Comparison of ENCODE assay signal across 15 cellular contexts in the genomic region with DNA sequence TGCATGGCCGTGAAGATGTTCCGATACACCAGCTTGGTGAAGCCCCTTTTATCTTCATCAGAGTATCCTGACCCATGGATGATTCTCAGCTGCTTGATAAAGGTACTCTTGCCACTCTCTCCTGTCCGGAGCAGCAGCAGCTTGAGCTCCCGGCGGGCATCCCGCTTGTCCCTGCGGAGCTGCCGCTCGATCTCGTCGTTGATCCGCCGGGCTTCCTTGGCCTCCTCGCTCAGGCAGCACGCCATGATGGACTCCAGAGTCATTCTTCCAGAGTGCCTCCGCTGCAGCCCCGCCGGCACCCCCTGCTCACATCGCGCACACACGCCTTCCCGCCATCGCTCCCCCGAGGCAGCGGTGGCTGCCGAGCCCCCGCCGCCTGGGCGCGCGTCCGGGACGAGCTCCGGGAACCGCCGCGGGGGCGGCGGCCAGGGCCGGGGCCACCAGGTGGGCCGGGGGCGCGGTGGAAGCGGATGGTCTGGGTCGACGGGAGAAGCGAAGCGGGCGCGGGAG. TPM values are rescaled to one million over a fixed set of nuclear protein-coding genes. Genes with fewer than 3 reads are reported as not detected.
DNase-seq lines count a peak whose midpoint lies in the region; ATAC-seq, FAIRE-seq and TF ChIP-seq lines count a peak whose summit lies in the region.
"Not testable (repeated sequence)": the region's sequence is repeated elsewhere in the genome, so short reads cannot be mapped to it uniquely, and the experiment has no call there.
"Had no signal": no experiment of that assay in that cellular context is flagged by ENCODE, and none has a peak within 500 bp of the region (broad histone marks: within the 10 kb centered on the region; RNA-seq: fewer than 3 reads in every experiment).

No MANE protein-coding gene starts in this region.

- DNase-seq in CD4-positive, alpha-beta T cell; T-helper 2 cell treated with Interferon-gamma antibody and Interleukin-4, amounts not matched to agents 5 μg/mL and 100 μg/mL, for 36 hours (ENCODE audit: low spot score); activated T-helper 2 cell treated with anti-CD3 and anti-CD28 coated beads, Interferon-gamma antibody, Interleukin-2, Interleukin-4, amounts not matched to agents 10 μg/mL and 5 μg/mL and 100 μg/mL, durations not matched to agents 14 hours and 24 hours and 36 hours (ENCODE audit: low spot score); stimulated activated naive CD8-positive, alpha-beta T cell treated with anti-CD3 and anti-CD28 coated beads, Interleukin-15, amount 100 ng/mL, for 72 hours: not testable (repeated sequence)
- DNase-seq in NCI-H1417 (lab: John Stamatoyannopoulos, UW) (peak in 2 of 3 experiments; percentile 17 to 32), H1 (ENCODE audit: low read depth in 1 of 2, low spot score in 2 of 2) (peak in 1 of 2 experiments; percentile 61), nephron progenitor cell (peak; percentile 54)

- not testable (repeated sequence) for H3K9me3 ChIP-seq in CD4-positive, alpha-beta T cell (ENCODE audit: control insufficient read depth, low read length); H1 (ENCODE audit: insufficient read depth in 2 of 2, low read depth in 1 of 2, low read length in 1 of 2); iPS-18a (ENCODE audit: control insufficient read depth, low read depth, low read length)

- not testable (repeated sequence) for H4K5ac ChIP-seq in H1 (ENCODE audit: insufficient read length, low read depth, low read length)

- H3K4me2 ChIP-seq in H1 (ENCODE audit: insufficient read depth in 1 of 2, low read depth in 2 of 2, low read length in 2 of 2) = peak overlapping the region; percentile 33 to 69

- intact Hi-C loops in CD4-positive, alpha-beta T cell (cut with DNase I, micrococcal nuclease); activated T-helper 2 cell treated with anti-CD3 and anti-CD28 coated beads, Interferon-gamma antibody, Interleukin-2, Interleukin-4, amounts not matched to agents 10 μg/mL and 5 μg/mL and 100 μg/mL, durations not matched to agents 14 hours and 24 hours and 36 hours (cut with micrococcal nuclease): not testable (repeated sequence)

- not testable (repeated sequence) for H3K4me1 Mint-ChIP-seq in CD4-positive, alpha-beta T cell (ENCODE audit: low read depth); T-helper 2 cell treated with Interferon-gamma antibody and Interleukin-4, amounts not matched to agents 5 μg/mL and 100 μg/mL, for 36 hours (ENCODE audit: low read depth); nephron progenitor cell; stimulated activated naive CD8-positive, alpha-beta T cell treated with anti-CD3 and anti-CD28 coated beads, Interleukin-15, amount 100 ng/mL, for 72 hours
- peaks cover 10% of the 10 kb centered on the region for H3K4me1 Mint-ChIP-seq in activated T-helper 2 cell treated with anti-CD3 and anti-CD28 coated beads, Interferon-gamma antibody, Interleukin-2, Interleukin-4, amounts not matched to agents 10 μg/mL and 5 μg/mL and 100 μg/mL, durations not matched to agents 14 hours and 24 hours and 36 hours (ENCODE audit: low read depth)

- H3K18ac ChIP-seq in H1 (ENCODE audit: extremely low read depth, low read length) = peak overlapping the region; percentile 13; the same call in 1 of the 2 replicates

- H3K27me3 Mint-ChIP-seq in CD4-positive, alpha-beta T cell = peaks cover 67% of the 10 kb centered on the region
- H3K27me3 Mint-ChIP-seq in T-helper 2 cell treated with Interferon-gamma antibody and Interleukin-4, amounts not matched to agents 5 μg/mL and 100 μg/mL, for 36 hours (ENCODE audit: low read depth) = peaks cover 70% of the 10 kb centered on the region
- H3K27me3 Mint-ChIP-seq in activated T-helper 2 cell treated with anti-CD3 and anti-CD28 coated beads, Interferon-gamma antibody, Interleukin-2, Interleukin-4, amounts not matched to agents 10 μg/mL and 5 μg/mL and 100 μg/mL, durations not matched to agents 14 hours and 24 hours and 36 hours (ENCODE audit: low read depth) = peaks cover 71% of the 10 kb centered on the region
- H3K27me3 Mint-ChIP-seq in nephron progenitor cell (ENCODE audit: low read depth, poor library complexity) = peaks cover 75% of the 10 kb centered on the region
- peaks cover 70% of the 10 kb centered on the region for H3K27me3 Mint-ChIP-seq in stimulated activated naive CD8-positive, alpha-beta T cell treated with anti-CD3 and anti-CD28 coated beads, Interleukin-15, amount 100 ng/mL, for 72 hours

- not testable (repeated sequence) for H3K36me3 ChIP-seq in H1 (ENCODE audit: control insufficient read depth in 2 of 4, insufficient read depth in 4 of 4, low read length in 3 of 4); iPS-18a (ENCODE audit: control insufficient read depth, low read depth, low read length)

- peak overlapping the region in 2 of 4 experiments; percentile 22 to 34; a peak in 3 of 7 replicates for H3K9ac ChIP-seq in H1 (replicated peaks in 1 of 4; ENCODE audit: extremely low read depth in 1 of 4, low read depth in 3 of 4, low read length in 3 of 4)
- H3K9ac ChIP-seq in iPS-18a (ENCODE audit: low read length) = not testable (repeated sequence)

- H2AK5ac ChIP-seq in H1 (ENCODE audit: low read depth, low read length) = not testable (repeated sequence)

- H2AFZ ChIP-seq in H1 (ENCODE audit: low read length) = peak overlapping the region; percentile 76; the same call in 1 of the 2 replicates

- not testable (repeated sequence) for H3K27ac Mint-ChIP-seq in CD4-positive, alpha-beta T cell; T-helper 2 cell treated with Interferon-gamma antibody and Interleukin-4, amounts not matched to agents 5 μg/mL and 100 μg/mL, for 36 hours; activated T-helper 2 cell treated with anti-CD3 and anti-CD28 coated beads, Interferon-gamma antibody, Interleukin-2, Interleukin-4, amounts not matched to agents 10 μg/mL and 5 μg/mL and 100 μg/mL, durations not matched to agents 14 hours and 24 hours and 36 hours; nephron progenitor cell; stimulated activated naive CD8-positive, alpha-beta T cell treated with anti-CD3 and anti-CD28 coated beads, Interleukin-15, amount 100 ng/mL, for 72 hours

- TF ChIP-seq EP300 in H1 (IDR thresholded peaks at IDR 0.05; ENCODE audit: borderline replicate concordance in 1 of 2, low read depth in 2 of 2, low read length in 2 of 2) = not testable (repeated sequence)

- H3K23me2 ChIP-seq in H1 (ENCODE audit: low read depth, low read length) = not testable (repeated sequence)

- not testable (repeated sequence) for H3K23ac ChIP-seq in H1 (ENCODE audit: insufficient read length)

- not testable (repeated sequence) for FAIRE-seq in H1 (lab: Jason Lieb, UNC)

- CTCF ChIA-PET in CD4-positive, alpha-beta T cell (lab: Charles Lee) = not testable (repeated sequence)
- CTCF ChIA-PET in H1 (lab: Charles Lee; ENCODE audit: partially characterized antibody) = interaction anchor here (0.8 to 3.3 kb wide), 3 partner anchors 11 to 272 kb away, joined by 3 to 13 read pairs (median 4); partner anchors contain the start of gene MZT2A

- H3K79me2 ChIP-seq in H1 (ENCODE audit: control insufficient read depth in 1 of 2, insufficient read depth in 2 of 2, low read length in 2 of 2) = not testable (repeated sequence)

- H3K56ac ChIP-seq in H1 (replicated peaks; ENCODE audit: insufficient read length, low read depth, low read length) = not testable (repeated sequence)

- peaks cover 38% of the 10 kb centered on the region for H3K27me3 ChIP-seq in CD4-positive, alpha-beta T cell (ENCODE audit: control insufficient read depth, insufficient read depth, low read length)
- H3K27me3 ChIP-seq in H1 (replicated peaks in 1 of 4; ENCODE audit: control insufficient read depth in 3 of 4, extremely low read depth in 1 of 4, insufficient read depth in 3 of 4, low read length in 3 of 4) (peaks cover 5 to 31% (median 17%) of the 10 kb centered on the region in 4 experiments), iPS-18a (ENCODE audit: control insufficient read depth, insufficient read depth, low read length) (peaks cover 35% of the 10 kb centered on the region)

- WGBS in H1 (ENCODE audit: extremely low coverage in 1 of 2, insufficient coverage in 1 of 2, insufficient read length in 1 of 2, insufficient replicate concordance in 2 of 2, low coverage in 1 of 2, low lambda C conversion rate in 2 of 2, missing lambda C conversion rate in 1 of 2), 2 experiments = 12% methylated on average over 35 of the region's 50 CpGs; no CpG with 5 or more reads in 1 of the 2 experiments

- H3K4me3 Mint-ChIP-seq in CD4-positive, alpha-beta T cell = not testable (repeated sequence)
- H3K4me3 Mint-ChIP-seq in T-helper 2 cell treated with Interferon-gamma antibody and Interleukin-4, amounts not matched to agents 5 μg/mL and 100 μg/mL, for 36 hours = peak overlapping the region; percentile 52
- peak overlapping the region; percentile 39 for H3K4me3 Mint-ChIP-seq in activated T-helper 2 cell treated with anti-CD3 and anti-CD28 coated beads, Interferon-gamma antibody, Interleukin-2, Interleukin-4, amounts not matched to agents 10 μg/mL and 5 μg/mL and 100 μg/mL, durations not matched to agents 14 hours and 24 hours and 36 hours (ENCODE audit: low read depth)
- peak overlapping the region; percentile 75 for H3K4me3 Mint-ChIP-seq in nephron progenitor cell
- peak overlapping the region in 1 of 2 donors; percentile 38 for H3K4me3 Mint-ChIP-seq in stimulated activated naive CD8-positive, alpha-beta T cell treated with anti-CD3 and anti-CD28 coated beads, Interleukin-15, amount 100 ng/mL, for 72 hours

- H3K4me1 ChIP-seq in H1 (replicated peaks in 1 of 4; ENCODE audit: control insufficient read depth in 3 of 4, insufficient read depth in 4 of 4, low read length in 3 of 4) (peaks cover 0 to 12% (median 3%) of the 10 kb centered on the region in 4 experiments; a peak in 3 of 7 replicates), iPS-18a (ENCODE audit: control insufficient read depth, low read depth, low read length) (peaks cover 20% of the 10 kb centered on the region)

- TF ChIP-seq CTCF in CD4-positive, alpha-beta T cell (IDR thresholded peaks at IDR 0.05); H1 (IDR thresholded peaks at IDR 0.05; ENCODE audit: control extremely low read depth in 1 of 3, insufficient read depth in 1 of 3, low read depth in 1 of 3, low read length in 3 of 3); nephron progenitor cell (IDR thresholded peaks at IDR 0.05): not testable (repeated sequence)

- H4K20me1 ChIP-seq in H1 (replicated peaks in 1 of 2; ENCODE audit: control insufficient read depth in 1 of 2, insufficient read depth in 2 of 2, low read length in 2 of 2) = not testable (repeated sequence)

- POLR2A ChIA-PET in CD4-positive, alpha-beta T cell (lab: Charles Lee) = not testable (repeated sequence)
- POLR2A ChIA-PET in H1 (lab: Charles Lee; ENCODE audit: partially characterized antibody) = interaction anchor here (1.4 to 1.5 kb wide), 2 partner anchors 68 to 332 kb away, joined by 3 read pairs; no protein-coding TSS in a partner anchor

- not testable (repeated sequence) for H3K27ac ChIP-seq in CD4-positive, alpha-beta T cell (ENCODE audit: low read depth, low read length); H1 (ENCODE audit: low read depth, low read length); iPS-18a (ENCODE audit: low read length)

- not testable (repeated sequence) for H2BK12ac ChIP-seq in H1 (ENCODE audit: low read depth, low read length)

- not testable (repeated sequence) for H4K91ac ChIP-seq in H1 (replicated peaks; ENCODE audit: insufficient read length, low read length)

- H2BK120ac ChIP-seq in H1 (replicated peaks; ENCODE audit: low read depth, low read length) = not testable (repeated sequence)

- H3K4me3 ChIP-seq in H1 (ENCODE audit: extremely low read depth in 1 of 4, insufficient read depth in 2 of 4, low read depth in 3 of 4, low read length in 4 of 4) = peak overlapping the region; percentile 28 to 56 (median 39)
- H3K4me3 ChIP-seq in iPS-18a (ENCODE audit: low read length) = peak overlapping the region; percentile 38

- H2BK15ac ChIP-seq in H1 (ENCODE audit: low read length) = 0 out of 2 replicates have a peak overlapping the region, but pooled peaks have one; percentile 5

- TF ChIP-seq RAD21 in H1 (IDR thresholded peaks at IDR 0.05 in 1 of 2, conservative IDR thresholded peaks at IDR 0.05 in 1 of 2; ENCODE audit: low read depth in 2 of 2, low read length in 2 of 2) = not testable (repeated sequence)

- not testable (repeated sequence) for H2BK5ac ChIP-seq in H1 (ENCODE audit: low read depth, low read length)

- ATAC-seq in CD4-positive, alpha-beta T cell (ENCODE audit: poor library complexity) = peak; percentile 29
- ATAC-seq in stimulated activated naive CD8-positive, alpha-beta T cell treated with anti-CD3 and anti-CD28 coated beads, Interleukin-15, amount 100 ng/mL, for 72 hours = peak; percentile 46

- H3K14ac ChIP-seq in H1 (ENCODE audit: insufficient read length) = not testable (repeated sequence)

- H3K4ac ChIP-seq in H1 (replicated peaks; ENCODE audit: insufficient read length, low read depth, low read length) = not testable (repeated sequence)

- H2BK20ac ChIP-seq in H1 (ENCODE audit: low read length) = 0 out of 2 replicates have a peak overlapping the region, but pooled peaks have one; percentile 1

- not testable (repeated sequence) for TF ChIP-seq POLR2A in H1 (IDR thresholded peaks at IDR 0.05; ENCODE audit: control extremely low read depth in 1 of 2, low read depth in 2 of 2, low read length in 2 of 2)

- H3K9me3 Mint-ChIP-seq in CD4-positive, alpha-beta T cell; T-helper 2 cell treated with Interferon-gamma antibody and Interleukin-4, amounts not matched to agents 5 μg/mL and 100 μg/mL, for 36 hours; activated T-helper 2 cell treated with anti-CD3 and anti-CD28 coated beads, Interferon-gamma antibody, Interleukin-2, Interleukin-4, amounts not matched to agents 10 μg/mL and 5 μg/mL and 100 μg/mL, durations not matched to agents 14 hours and 24 hours and 36 hours; stimulated activated naive CD8-positive, alpha-beta T cell treated with anti-CD3 and anti-CD28 coated beads, Interleukin-15, amount 100 ng/mL, for 72 hours: not testable (repeated sequence)
- H3K9me3 Mint-ChIP-seq in nephron progenitor cell = peaks cover 17% of the 10 kb centered on the region

- H4K8ac ChIP-seq in H1 (ENCODE audit: extremely low read depth, insufficient read depth, low read length) = not testable (repeated sequence)

- H3K79me1 ChIP-seq in H1 (ENCODE audit: low read depth, low read length) = not testable (repeated sequence)

- H3K36me3 Mint-ChIP-seq in CD4-positive, alpha-beta T cell (ENCODE audit: low read depth); T-helper 2 cell treated with Interferon-gamma antibody and Interleukin-4, amounts not matched to agents 5 μg/mL and 100 μg/mL, for 36 hours (ENCODE audit: low read depth); activated T-helper 2 cell treated with anti-CD3 and anti-CD28 coated beads, Interferon-gamma antibody, Interleukin-2, Interleukin-4, amounts not matched to agents 10 μg/mL and 5 μg/mL and 100 μg/mL, durations not matched to agents 14 hours and 24 hours and 36 hours (ENCODE audit: low read depth): not testable (repeated sequence)
- H3K36me3 Mint-ChIP-seq in nephron progenitor cell (ENCODE audit: low read depth) = peaks cover 10% of the 10 kb centered on the region

RNA-seq across cellular contexts. Expression of gene TUBA3D, which starts 51.3 kb away (rescaled TPM):
- total RNA-seq in CD4-positive, alpha-beta T cell = not detected
- total RNA-seq in activated T-helper 2 cell treated with anti-CD3 and anti-CD28 coated beads, Interferon-gamma antibody, Interleukin-2, Interleukin-4, amounts not matched to agents 10 μg/mL and 5 μg/mL and 100 μg/mL, durations not matched to agents 14 hours and 24 hours and 36 hours = not detected in 2 replicates
- total RNA-seq in H1 (2021; fragmentation: NEBNext Ultra II Directional; extraction: Animal tissue kit (Norgen Biotek cat#: 25700)) = 0.21 TPM in 1 of 2 replicates, not detected in the other
- polyA plus RNA-seq in H1 (2011; rRNA removed) = 0.15 and 0.36 TPM in 2 replicates
- not detected for polyA plus RNA-seq in H1 (2011; cell fraction: cytosol; rRNA removed)
- polyA plus RNA-seq in H1 (2011; cell fraction: nucleus; rRNA removed) = not detected
- 0.44 to 0.59 TPM (median 0.49 TPM) in 4 replicates for polyA plus RNA-seq in H1 (2012, experiment 1 of 2)
- 0.39 TPM for polyA plus RNA-seq in H1 (2012, experiment 2 of 2)
- polyA plus RNA-seq in H1 (2013, experiment 1 of 2) = 0.14 TPM
- polyA plus RNA-seq in H1 (2013, experiment 2 of 2) = 0.17 TPM
- polyA minus RNA-seq in H1 (2011; rRNA and poly(A)+ RNA removed) = not detected in 2 replicates
- not detected for polyA minus RNA-seq in H1 (2011; cell fraction: cytosol; rRNA and poly(A)+ RNA removed)
- polyA minus RNA-seq in H1 (2011; cell fraction: nucleus; rRNA and poly(A)+ RNA removed) = not detected
- total RNA-seq: Calu3, HFFc6, left lung, mononuclear cell, RPMI7951, transverse colon had no signal
- polyA plus RNA-seq: A549 had no signal
